Comparison of ENCODE assay signal across 10 cellular contexts in the genomic region with DNA sequence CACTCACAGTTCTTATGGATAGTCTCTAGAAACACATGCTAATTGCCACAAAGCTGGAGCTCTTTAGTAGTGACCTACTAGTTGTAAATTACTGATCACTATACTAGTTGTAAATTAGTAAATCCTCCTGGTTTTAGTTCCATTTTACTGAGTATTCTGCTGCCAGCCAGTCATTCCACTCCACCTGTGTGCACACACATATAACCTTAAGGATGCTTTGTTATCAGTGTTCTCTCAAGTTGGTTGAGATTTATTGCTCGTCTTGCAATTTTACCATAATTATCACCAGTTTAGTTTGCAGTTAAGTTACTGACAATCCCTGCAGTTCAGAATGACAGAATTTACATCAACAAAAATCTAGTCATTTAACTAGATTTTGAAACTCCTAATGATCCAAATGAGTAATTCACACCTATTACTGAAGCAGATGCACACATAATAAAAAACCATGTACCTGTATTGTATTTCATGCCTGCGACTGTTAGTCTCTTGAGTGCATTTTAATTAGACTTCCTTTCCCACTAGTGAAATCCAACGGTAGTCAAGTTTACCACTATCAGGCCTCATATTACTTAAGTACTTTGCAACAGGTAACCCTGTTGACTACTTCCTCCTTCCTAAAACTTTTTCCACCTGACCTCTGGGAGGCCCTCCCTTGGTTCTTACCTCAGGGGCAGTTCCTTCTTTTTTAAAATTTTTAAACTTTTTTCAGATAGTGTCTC. TPM values are rescaled to one million over a fixed set of nuclear protein-coding genes. Genes with fewer than 3 reads are reported as not detected.
DNase-seq lines count a peak whose midpoint lies in the region; ATAC-seq, FAIRE-seq and TF ChIP-seq lines count a peak whose summit lies in the region.
"Had no signal": no experiment of that assay in that cellular context is flagged by ENCODE, and none has a peak within 500 bp of the region (broad histone marks: within the 10 kb centered on the region; RNA-seq: fewer than 3 reads in every experiment).

No MANE protein-coding gene starts in this region.

- H3K27ac Mint-ChIP-seq in activated CD8-positive, alpha-beta memory T cell treated with anti-CD3 and anti-CD28 coated beads, Interleukin-2, amount 10 ng/mL, durations not matched to agents 7 days and 5 days, result peak overlapping the region; percentile 27
- peak overlapping the region in 2 of 3 donors; percentile 29 to 74 for H3K27ac Mint-ChIP-seq in IgD-negative memory B cell
- no peak overlapping the region for H3K27ac Mint-ChIP-seq in astrocyte (ENCODE audit: unreplicated experiment)

- H3K27me3 ChIP-seq in astrocyte (ENCODE audit: insufficient read depth, low read length) (no peaks in the 10 kb centered on the region), smooth muscle cell (ENCODE audit: low read depth) (no peaks in the 10 kb centered on the region)

- H3K4me3 ChIP-seq in astrocyte (ENCODE audit: insufficient read depth, low read depth, low read length), result no peak overlapping the region
- H3K4me3 ChIP-seq in smooth muscle cell, result no peak overlapping the region

- H3K4me1 ChIP-seq in astrocyte (ENCODE audit: insufficient read depth, low read length) (peaks cover 68% of the 10 kb centered on the region), smooth muscle cell (ENCODE audit: low read depth) (peaks cover 10% of the 10 kb centered on the region)

- no peak overlapping the region for H3K27ac ChIP-seq in astrocyte (ENCODE audit: low read depth, low read length)
- H3K27ac ChIP-seq in smooth muscle cell (ENCODE audit: low read depth), result peak overlapping the region; percentile 84
- H3K27ac ChIP-seq: parathyroid adenoma had no signal

- no peak for DNase-seq in activated CD8-positive, alpha-beta memory T cell treated with anti-CD3 and anti-CD28 coated beads, Interleukin-2, amount 10 ng/mL, durations not matched to agents 7 days and 5 days
- DNase-seq in activated CD8-positive, alpha-beta memory T cell treated with anti-CD3 and anti-CD28 coated beads for 24 hours, result no peak
- DNase-seq in astrocyte (ENCODE audit: low read depth) (no peak), smooth muscle cell (lab: John Stamatoyannopoulos, UW; ENCODE audit: unreplicated experiment) (no peak), foreskin melanocyte (no peak), hypothalamus (lab: John Stamatoyannopoulos, UW) (no peak)
- DNase-seq: MM.1S had no signal

- WGBS in smooth muscle cell (ENCODE audit: low lambda C conversion rate), result 76% methylated on average over 3 of the region's 3 CpGs

- H3K9me3 Mint-ChIP-seq in activated CD8-positive, alpha-beta memory T cell treated with anti-CD3 and anti-CD28 coated beads, Interleukin-2, amount 10 ng/mL, durations not matched to agents 7 days and 5 days (ENCODE audit: low read depth), result no peaks in the 10 kb centered on the region
- H3K9me3 Mint-ChIP-seq in IgD-negative memory B cell (no peaks in the 10 kb centered on the region), astrocyte (ENCODE audit: unreplicated experiment) (no peaks in the 10 kb centered on the region)

- H3K36me3 ChIP-seq in astrocyte (ENCODE audit: insufficient read depth, low read length) (peaks cover 39% of the 10 kb centered on the region), smooth muscle cell (ENCODE audit: low read depth) (peaks cover 21% of the 10 kb centered on the region)

- H3K9ac ChIP-seq in astrocyte (ENCODE audit: low read length), result no peak overlapping the region
- no peak overlapping the region for H3K9ac ChIP-seq in smooth muscle cell (ENCODE audit: low read depth)
- H3K9ac ChIP-seq: parathyroid adenoma had no signal

- H4K20me1 ChIP-seq in astrocyte (ENCODE audit: insufficient read depth, low read length), result peaks cover 64% of the 10 kb centered on the region
- peaks cover 63% of the 10 kb centered on the region for H4K20me1 ChIP-seq in smooth muscle cell (ENCODE audit: low read depth)

- H3K9me3 ChIP-seq in astrocyte (ENCODE audit: insufficient read depth, low read depth, low read length) (no peaks in the 10 kb centered on the region), smooth muscle cell (replicated peaks; ENCODE audit: low read depth) (no peaks in the 10 kb centered on the region)

- H3K27me3 Mint-ChIP-seq in activated CD8-positive, alpha-beta memory T cell treated with anti-CD3 and anti-CD28 coated beads, Interleukin-2, amount 10 ng/mL, durations not matched to agents 7 days and 5 days, result no peaks in the 10 kb centered on the region
- H3K27me3 Mint-ChIP-seq in IgD-negative memory B cell, result no peaks in the 10 kb centered on the region
- H3K27me3 Mint-ChIP-seq in astrocyte (ENCODE audit: low read depth, unreplicated experiment), result no peaks in the 10 kb centered on the region

- H3K4me2 ChIP-seq in astrocyte (ENCODE audit: low read length) (peak overlapping the region; percentile 40), smooth muscle cell (no peak overlapping the region)

- peaks cover 79% of the 10 kb centered on the region for H3F3A ChIP-seq in smooth muscle cell (ENCODE audit: low read depth)

- no peak overlapping the region for H3K4me3 Mint-ChIP-seq in activated CD8-positive, alpha-beta memory T cell treated with anti-CD3 and anti-CD28 coated beads, Interleukin-2, amount 10 ng/mL, durations not matched to agents 7 days and 5 days
- H3K4me3 Mint-ChIP-seq in IgD-negative memory B cell (peak overlapping the region in 1 of 4 donors; percentile 24), astrocyte (ENCODE audit: unreplicated experiment) (no peak overlapping the region)

- ATAC-seq in activated CD8-positive, alpha-beta memory T cell treated with anti-CD3 and anti-CD28 coated beads, Interleukin-2, amount 10 ng/mL, durations not matched to agents 7 days and 5 days, result no peak
- ATAC-seq in GM18861 (IDR thresholded peaks at IDR 0.05; ENCODE audit: unreplicated experiment), result no peak

- H3K79me2 ChIP-seq in astrocyte (ENCODE audit: insufficient read depth, low read length), result peaks cover 37% of the 10 kb centered on the region
- peaks cover 23% of the 10 kb centered on the region for H3K79me2 ChIP-seq in smooth muscle cell (ENCODE audit: low read depth)
- H3K79me2 ChIP-seq: parathyroid adenoma had no signal

- peaks cover 51% of the 10 kb centered on the region for H3K36me3 Mint-ChIP-seq in activated CD8-positive, alpha-beta memory T cell treated with anti-CD3 and anti-CD28 coated beads, Interleukin-2, amount 10 ng/mL, durations not matched to agents 7 days and 5 days
- peaks cover 1% of the 10 kb centered on the region for H3K36me3 Mint-ChIP-seq in IgD-negative memory B cell
- H3K36me3 Mint-ChIP-seq in astrocyte (ENCODE audit: low read depth, unreplicated experiment), result peaks cover 17% of the 10 kb centered on the region

- TF ChIP-seq CTCF in astrocyte (IDR thresholded peaks at IDR 0.05; ENCODE audit: insufficient read depth, low read depth, low read length) (no peak), smooth muscle cell (IDR thresholded peaks at IDR 0.05; ENCODE audit: borderline replicate concordance, insufficient read depth, poor library complexity, severe bottlenecking) (no peak)

- H3K4me1 Mint-ChIP-seq in activated CD8-positive, alpha-beta memory T cell treated with anti-CD3 and anti-CD28 coated beads, Interleukin-2, amount 10 ng/mL, durations not matched to agents 7 days and 5 days, result peaks cover 88% of the 10 kb centered on the region
- H3K4me1 Mint-ChIP-seq in IgD-negative memory B cell, result peaks cover 47 to 62% (median 60%) of the 10 kb centered on the region in 3 donors
- peaks cover 69% of the 10 kb centered on the region for H3K4me1 Mint-ChIP-seq in astrocyte (ENCODE audit: low read depth, unreplicated experiment)

- CTCF ChIA-PET in activated CD8-positive, alpha-beta memory T cell treated with anti-CD3 and anti-CD28 coated beads, Interleukin-2, amount 10 ng/mL, durations not matched to agents 7 days and 5 days (lab: Charles Lee), result interaction anchor here (0.6 to 2.1 kb wide), 3 partner anchors 37 to 286 kb away, joined by 3 to 6 read pairs (median 6); no protein-coding TSS in a partner anchor

- FAIRE-seq in astrocyte (lab: Jason Lieb, UNC), result no peak

- no peak overlapping the region for H2AFZ ChIP-seq in astrocyte (ENCODE audit: low read depth, low read length)
- H2AFZ ChIP-seq in smooth muscle cell (ENCODE audit: low read depth), result no peak overlapping the region
- H2AFZ ChIP-seq: parathyroid adenoma had no signal

RNA-seq across cellular contexts. Expression of gene TPT1, which starts 7.6 kb away (rescaled TPM):
- total RNA-seq in activated CD8-positive, alpha-beta memory T cell treated with anti-CD3 and anti-CD28 coated beads, Interleukin-2, amount 10 ng/mL, durations not matched to agents 7 days and 5 days, result 1,000 to 10,000 TPM; 3,114 to 3,198 TPM
- polyA plus RNA-seq in IgD-negative memory B cell, result 2,561 TPM
- 2,316 and 2,540 TPM in 2 replicates for total RNA-seq in astrocyte
- 3,918 and 4,267 TPM in 2 replicates for total RNA-seq in smooth muscle cell
- 1,031 and 1,102 TPM in 2 replicates for polyA plus RNA-seq in smooth muscle cell
